9 cellular contexts compared by ENCODE assay signal in genomic region chr20:30811896-30812671, GRCh38.
DNase-seq lines count a peak whose midpoint lies in the region; ATAC-seq and TF ChIP-seq lines count a peak whose summit lies in the region.
"Had no signal": no experiment of that assay in that cellular context is flagged by ENCODE, and none has a peak within 500 bp of the region (broad histone marks: within the 10 kb centered on the region; RNA-seq: fewer than 3 reads in every experiment).

No MANE protein-coding gene starts in this region.

- no peak for TF ChIP-seq CTCF in AG10803 (conservative IDR thresholded peaks at IDR 0.05; ENCODE audit: low read length)
- TF ChIP-seq CTCF in fibroblast of pulmonary artery (IDR thresholded peaks at IDR 0.05; ENCODE audit: low read length, missing control alignments) = no peak

- DNase-seq in AG10803 (ENCODE audit: low read depth) (peak; percentile 62), NCI-H82 treated with DMSO at 0.1 percent for 48 hours (lab: John Stamatoyannopoulos, UW; ENCODE audit: unreplicated experiment) (peak; percentile 55), fibroblast of pulmonary artery (ENCODE audit: low read depth) (peak; percentile 49), posterior cingulate gyrus (peak in 8 of 10 donors; percentile 29 to 94 (median 45))

- intact Hi-C loops in posterior cingulate gyrus (cut with DNase I) = no loop called here

- ATAC-seq in GM21737 (IDR thresholded peaks at IDR 0.05; ENCODE audit: unreplicated experiment) (peak; percentile 67), GM18909 (IDR thresholded peaks at IDR 0.05; ENCODE audit: poor library complexity, unreplicated experiment) (no peak), HG03520 (IDR thresholded peaks at IDR 0.05; ENCODE audit: unreplicated experiment) (no peak), HG02763 (IDR thresholded peaks at IDR 0.05; ENCODE audit: unreplicated experiment) (no peak)
- ATAC-seq: psoas muscle had no signal

- H3K4me3 ChIP-seq in AG10803 (ENCODE audit: low read length) = peak overlapping the region; percentile 50
- peak overlapping the region; percentile 31 for H3K4me3 ChIP-seq in fibroblast of pulmonary artery (replicated peaks; ENCODE audit: low read depth, low read length)
- H3K4me3 ChIP-seq: psoas muscle had no signal
